Comparison of ENCODE assay signal across 27 cellular contexts in genomic region chr20:58224974-58225373, GRCh38. TPM values are rescaled to one million over a fixed set of nuclear protein-coding genes. Genes with fewer than 3 reads are reported as not detected.
"Had no signal": no experiment of that assay in that cellular context is flagged by ENCODE, and none has a peak within 500 bp of the region (broad histone marks: within the 10 kb centered on the region; RNA-seq: fewer than 3 reads in every experiment).

No MANE protein-coding gene starts in this region.

- H3K4me1 ChIP-seq: prostate gland had no signal

- H3K36me3 ChIP-seq: prostate gland had no signal

- FAIRE-seq: colon, frontal cortex, kidney, small intestine had no signal

- ATAC-seq: activated CD8-positive, alpha-beta memory T cell treated with anti-CD3 and anti-CD28 coated beads, Interleukin-2, amount 10 ng/mL, durations not matched to agents 7 days and 5 days; T-cell had no signal

- H3K4me3 Mint-ChIP-seq: activated CD4-positive, alpha-beta memory T cell treated with anti-CD3 and anti-CD28 coated beads, Interleukin-2, amount 10 ng/mL, durations not matched to agents 7 days and 5 days; activated CD8-positive, alpha-beta memory T cell treated with anti-CD3 and anti-CD28 coated beads, Interleukin-2, amount 10 ng/mL, durations not matched to agents 7 days and 5 days; brain; endodermal cell; nephron progenitor cell; stimulated activated naive CD8-positive, alpha-beta T cell treated with anti-CD3 and anti-CD28 coated beads, Interleukin-15, amount 100 ng/mL, for 72 hours; T-cell had no signal

- DNase-seq: activated CD4-positive, alpha-beta memory T cell treated with anti-CD3 and anti-CD28 coated beads, Interleukin-2, amount 10 ng/mL, durations not matched to agents 7 days and 5 days; activated CD4-positive, alpha-beta T cell treated with anti-CD3 and anti-CD28 coated beads for 48 hours; activated CD4-positive, CD25-positive, alpha-beta regulatory T cell; activated CD8-positive, alpha-beta memory T cell treated with anti-CD3 and anti-CD28 coated beads, Interleukin-2, amount 10 ng/mL, durations not matched to agents 7 days and 5 days; activated naive CD4-positive, alpha-beta T cell treated with Interleukin-2 at 50 U/mL for 16 hours; central memory CD4-positive, alpha-beta T cell; dorsolateral prefrontal cortex; endodermal cell; kidney; nephron progenitor cell; occipital lobe; right cardiac atrium; small intestine; stimulated activated CD4-positive, alpha-beta T cell treated with anti-CD3 and anti-CD28 coated beads, Interleukin-15, amount 100 ng/mL, for 24 hours; stimulated activated CD4-positive, alpha-beta T cell treated with anti-CD3 and anti-CD28 coated beads, Interleukin-2, amount 100 ng/mL, for 48 hours; stimulated activated naive CD8-positive, alpha-beta T cell treated with anti-CD3 and anti-CD28 coated beads, Interleukin-15, amount 100 ng/mL, for 72 hours; T-cell; T-helper 9 cell; trophoblast cell had no signal

- H3K27ac Mint-ChIP-seq: activated CD4-positive, alpha-beta memory T cell treated with anti-CD3 and anti-CD28 coated beads, Interleukin-2, amount 10 ng/mL, durations not matched to agents 7 days and 5 days; activated CD8-positive, alpha-beta memory T cell treated with anti-CD3 and anti-CD28 coated beads, Interleukin-2, amount 10 ng/mL, durations not matched to agents 7 days and 5 days; brain; endodermal cell; nephron progenitor cell; T-cell had no signal

- H3K9me3 Mint-ChIP-seq: activated CD4-positive, alpha-beta memory T cell treated with anti-CD3 and anti-CD28 coated beads, Interleukin-2, amount 10 ng/mL, durations not matched to agents 7 days and 5 days; T-cell had no signal

- H3K4me3 ChIP-seq: dorsolateral prefrontal cortex, prostate gland had no signal

- H3K9me3 ChIP-seq: prostate gland had no signal

- H3K27ac ChIP-seq: prostate gland had no signal

- H3K36me3 Mint-ChIP-seq: brain, T-cell had no signal

RNA-seq across cellular contexts. Expression of gene ANKRD60, which starts 3.5 kb away (rescaled TPM):
- total RNA-seq: activated CD4-positive, alpha-beta memory T cell treated with anti-CD3 and anti-CD28 coated beads, Interleukin-2, amount 10 ng/mL, durations not matched to agents 7 days and 5 days; activated CD8-positive, alpha-beta memory T cell treated with anti-CD3 and anti-CD28 coated beads, Interleukin-2, amount 10 ng/mL, durations not matched to agents 7 days and 5 days; activated T-helper 2 cell treated with anti-CD3 and anti-CD28 coated beads, Interferon-gamma antibody, Interleukin-2, Interleukin-4, amounts not matched to agents 10 μg/mL and 5 μg/mL and 100 μg/mL, durations not matched to agents 14 hours and 24 hours and 36 hours; endodermal cell; epithelial cell of proximal tubule; frontal cortex; kidney; liver; occipital lobe; right cardiac atrium; temporal lobe had no signal
- polyA plus RNA-seq: liver, right cardiac atrium, small intestine had no signal
